1 cellular context compared by ENCODE assay signal in genomic region chr7:16644987-16645592, GRCh38.
TF ChIP-seq lines count a peak whose summit lies in the region.

No MANE protein-coding gene starts in this region.

TF ChIP-seq in K562, 482 proteins besides CTCF, POLR2A, EP300 and RAD21 (continued from another document and continues in another):
- TF ChIP-seq, protein P1, sequence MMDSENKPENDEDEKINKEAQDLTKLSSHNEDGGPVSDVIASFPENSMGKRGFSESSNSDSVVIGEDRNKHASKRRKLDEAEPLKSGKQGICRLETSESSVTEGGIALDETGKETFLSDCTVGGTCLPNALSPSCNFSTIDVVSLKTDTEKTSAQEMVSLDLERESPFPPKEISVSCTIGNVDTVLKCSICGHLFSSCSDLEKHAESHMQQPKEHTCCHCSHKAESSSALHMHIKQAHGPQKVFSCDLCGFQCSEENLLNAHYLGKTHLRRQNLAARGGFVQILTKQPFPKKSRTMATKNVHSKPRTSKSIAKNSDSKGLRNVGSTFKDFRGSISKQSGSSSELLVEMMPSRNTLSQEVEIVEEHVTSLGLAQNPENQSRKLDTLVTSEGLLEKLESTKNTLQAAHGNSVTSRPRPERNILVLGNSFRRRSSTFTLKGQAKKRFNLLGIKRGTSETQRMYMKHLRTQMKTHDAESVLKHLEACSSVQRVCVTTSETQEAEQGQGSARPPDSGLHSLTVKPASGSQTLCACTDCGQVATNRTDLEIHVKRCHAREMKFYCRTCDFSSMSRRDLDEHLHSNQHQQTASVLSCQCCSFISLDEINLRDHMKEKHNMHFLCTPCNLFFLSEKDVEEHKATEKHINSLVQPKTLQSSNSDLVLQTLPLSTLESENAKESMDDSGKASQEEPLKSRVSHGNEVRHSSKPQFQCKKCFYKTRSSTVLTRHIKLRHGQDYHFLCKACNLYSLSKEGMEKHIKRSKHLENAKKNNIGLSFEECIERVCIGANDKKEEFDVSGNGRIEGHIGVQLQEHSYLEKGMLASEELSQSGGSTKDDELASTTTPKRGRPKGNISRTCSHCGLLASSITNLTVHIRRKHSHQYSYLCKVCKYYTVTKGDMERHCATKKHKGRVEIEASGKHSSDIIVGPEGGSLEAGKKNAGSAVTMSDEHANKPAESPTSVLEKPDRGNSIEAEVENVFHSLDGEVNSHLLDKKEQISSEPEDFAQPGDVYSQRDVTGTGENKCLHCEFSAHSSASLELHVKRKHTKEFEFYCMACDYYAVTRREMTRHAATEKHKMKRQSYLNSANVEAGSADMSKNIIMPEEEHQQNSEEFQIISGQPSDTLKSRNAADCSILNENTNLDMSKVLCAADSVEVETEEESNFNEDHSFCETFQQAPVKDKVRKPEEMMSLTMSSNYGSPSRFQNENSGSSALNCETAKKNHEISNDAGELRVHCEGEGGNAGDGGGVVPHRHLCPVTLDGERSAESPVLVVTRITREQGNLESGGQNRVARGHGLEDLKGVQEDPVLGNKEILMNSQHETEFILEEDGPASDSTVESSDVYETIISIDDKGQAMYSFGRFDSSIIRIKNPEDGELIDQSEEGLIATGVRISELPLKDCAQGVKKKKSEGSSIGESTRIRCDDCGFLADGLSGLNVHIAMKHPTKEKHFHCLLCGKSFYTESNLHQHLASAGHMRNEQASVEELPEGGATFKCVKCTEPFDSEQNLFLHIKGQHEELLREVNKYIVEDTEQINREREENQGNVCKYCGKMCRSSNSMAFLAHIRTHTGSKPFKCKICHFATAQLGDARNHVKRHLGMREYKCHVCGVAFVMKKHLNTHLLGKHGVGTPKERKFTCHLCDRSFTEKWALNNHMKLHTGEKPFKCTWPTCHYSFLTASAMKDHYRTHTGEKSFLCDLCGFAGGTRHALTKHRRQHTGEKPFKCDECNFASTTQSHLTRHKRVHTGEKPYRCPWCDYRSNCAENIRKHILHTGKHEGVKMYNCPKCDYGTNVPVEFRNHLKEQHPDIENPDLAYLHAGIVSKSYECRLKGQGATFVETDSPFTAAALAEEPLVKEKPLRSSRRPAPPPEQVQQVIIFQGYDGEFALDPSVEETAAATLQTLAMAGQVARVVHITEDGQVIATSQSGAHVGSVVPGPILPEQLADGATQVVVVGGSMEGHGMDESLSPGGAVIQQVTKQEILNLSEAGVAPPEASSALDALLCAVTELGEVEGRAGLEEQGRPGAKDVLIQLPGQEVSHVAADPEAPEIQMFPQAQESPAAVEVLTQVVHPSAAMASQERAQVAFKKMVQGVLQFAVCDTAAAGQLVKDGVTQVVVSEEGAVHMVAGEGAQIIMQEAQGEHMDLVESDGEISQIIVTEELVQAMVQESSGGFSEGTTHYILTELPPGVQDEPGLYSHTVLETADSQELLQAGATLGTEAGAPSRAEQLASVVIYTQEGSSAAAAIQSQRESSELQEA (IDR thresholded peaks at IDR 0.05; ENCODE audit: low read depth): peak; percentile 83; the same call in 1 of the 2 replicates
- TF ChIP-seq RBM17 (IDR thresholded peaks at IDR 0.05; ENCODE audit: borderline replicate concordance, low read depth, low read length) (no peak), KDM4B (IDR thresholded peaks at IDR 0.05; ENCODE audit: borderline replicate concordance in 2 of 2, low read depth in 1 of 2) (no peak), SMAD4 (CRISPR knock-in tag; conservative IDR thresholded peaks at IDR 0.05) (no peak), NRF1 (conservative IDR thresholded peaks at IDR 0.05 in 1 of 2, IDR thresholded peaks at IDR 0.05 in 1 of 2) (no peak), POLR2AphosphoS5 (IDR thresholded peaks at IDR 0.05; ENCODE audit: control insufficient read depth, insufficient read depth, low read depth, low read length) (no peak; the same call in 1 of the 2 replicates), MTA2 (IDR thresholded peaks at IDR 0.05; ENCODE audit: low read depth) (no peak), ZNF695 (CRISPR knock-in tag; IDR thresholded peaks at IDR 0.05) (no peak), ZEB2 (IDR thresholded peaks at IDR 0.05) (no peak), YY1 (IDR thresholded peaks at IDR 0.05; ENCODE audit: borderline replicate concordance in 1 of 3, control insufficient read depth in 1 of 3, extremely low read depth in 1 of 3, insufficient read depth in 3 of 3, insufficient read length in 1 of 3, insufficient replicate concordance in 2 of 3, low read depth in 1 of 3, low read length in 2 of 3) (no peak), ZNF445 (CRISPR knock-in tag; IDR thresholded peaks at IDR 0.05; ENCODE audit: low read depth) (no peak), NCOA1 (IDR thresholded peaks at IDR 0.05; ENCODE audit: low read depth) (no peak), ZBTB17 (CRISPR knock-in tag; IDR thresholded peaks at IDR 0.05) (peak; percentile 16; the same call in 1 of the 2 replicates), TFE3 (CRISPR knock-in tag; IDR thresholded peaks at IDR 0.05) (no peak), CTCFL (IDR thresholded peaks at IDR 0.05; ENCODE audit: borderline replicate concordance, insufficient read depth, low read depth, low read length, poor library complexity, severe bottlenecking) (no peak), ZSCAN29 (IDR thresholded peaks at IDR 0.05) (peak; percentile 67), ZNF766 (CRISPR knock-in tag; conservative IDR thresholded peaks at IDR 0.05) (no peak), HMGN3 (IDR thresholded peaks at IDR 0.05; ENCODE audit: borderline replicate concordance, extremely low read depth, insufficient read length, low read depth, low read length) (peak; percentile 85), PRPF4 (IDR thresholded peaks at IDR 0.05; ENCODE audit: insufficient read depth, low read depth, low read length, poor library complexity, severe bottlenecking) (no peak), ZFP36 (IDR thresholded peaks at IDR 0.05; ENCODE audit: low read depth, low read length, partially characterized antibody) (no peak), GATAD2B (IDR thresholded peaks at IDR 0.05; ENCODE audit: borderline replicate concordance) (0 out of 2 replicates have a peak, but pooled peaks have one; percentile 3), HNRNPH1 (optimal IDR thresholded peaks at IDR 0.05; ENCODE audit: low read depth, low read length) (no peak), ZZZ3 (IDR thresholded peaks at IDR 0.05) (no peak), FOSL1 (tag; conservative IDR thresholded peaks at IDR 0.05) (no peak), TRIM28 (IDR thresholded peaks at IDR 0.05) (no peak), TARDBP (IDR thresholded peaks at IDR 0.05) (no peak), ZNF212 (CRISPR knock-in tag; IDR thresholded peaks at IDR 0.05) (no peak), ZNF384 (IDR thresholded peaks at IDR 0.05; ENCODE audit: low read depth, low read length) (no peak), PML (IDR thresholded peaks at IDR 0.05; ENCODE audit: low read length) (no peak; the same call in 1 of the 2 replicates), HDAC1 (IDR thresholded peaks at IDR 0.05) (0 out of 4 replicates have a peak, but pooled peaks of 1 of the 2 experiments have one; percentile 58), ZBTB43 (CRISPR knock-in tag; IDR thresholded peaks at IDR 0.05) (no peak), CBX5 (IDR thresholded peaks at IDR 0.05; ENCODE audit: borderline replicate concordance, low read depth) (no peak; the same call in 1 of the 2 replicates), PHF20 (IDR thresholded peaks at IDR 0.05; ENCODE audit: partially characterized antibody) (peak; percentile 14), ATF1 (CRISPR knock-in tag; IDR thresholded peaks at IDR 0.05) (no peak), ATF1 (tag; IDR thresholded peaks at IDR 0.05) (no peak), DNMT1 (IDR thresholded peaks at IDR 0.05) (no peak), ARID4B (CRISPR knock-in tag; IDR thresholded peaks at IDR 0.05) (peak; percentile 59)
- TF ChIP-seq, protein P2, sequence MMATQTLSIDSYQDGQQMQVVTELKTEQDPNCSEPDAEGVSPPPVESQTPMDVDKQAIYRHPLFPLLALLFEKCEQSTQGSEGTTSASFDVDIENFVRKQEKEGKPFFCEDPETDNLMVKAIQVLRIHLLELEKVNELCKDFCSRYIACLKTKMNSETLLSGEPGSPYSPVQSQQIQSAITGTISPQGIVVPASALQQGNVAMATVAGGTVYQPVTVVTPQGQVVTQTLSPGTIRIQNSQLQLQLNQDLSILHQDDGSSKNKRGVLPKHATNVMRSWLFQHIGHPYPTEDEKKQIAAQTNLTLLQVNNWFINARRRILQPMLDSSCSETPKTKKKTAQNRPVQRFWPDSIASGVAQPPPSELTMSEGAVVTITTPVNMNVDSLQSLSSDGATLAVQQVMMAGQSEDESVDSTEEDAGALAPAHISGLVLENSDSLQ (IDR thresholded peaks at IDR 0.05): no peak
- TF ChIP-seq, protein P3, sequence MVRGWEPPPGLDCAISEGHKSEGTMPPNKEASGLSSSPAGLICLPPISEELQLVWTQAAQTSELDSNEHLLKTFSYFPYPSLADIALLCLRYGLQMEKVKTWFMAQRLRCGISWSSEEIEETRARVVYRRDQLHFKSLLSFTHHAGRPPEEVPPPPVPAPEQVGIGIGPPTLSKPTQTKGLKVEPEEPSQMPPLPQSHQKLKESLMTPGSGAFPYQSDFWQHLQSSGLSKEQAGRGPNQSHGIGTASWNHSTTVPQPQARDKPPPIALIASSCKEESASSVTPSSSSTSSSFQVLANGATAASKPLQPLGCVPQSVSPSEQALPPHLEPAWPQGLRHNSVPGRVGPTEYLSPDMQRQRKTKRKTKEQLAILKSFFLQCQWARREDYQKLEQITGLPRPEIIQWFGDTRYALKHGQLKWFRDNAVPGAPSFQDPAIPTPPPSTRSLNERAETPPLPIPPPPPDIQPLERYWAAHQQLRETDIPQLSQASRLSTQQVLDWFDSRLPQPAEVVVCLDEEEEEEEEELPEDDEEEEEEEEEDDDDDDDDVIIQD (CRISPR knock-in tag; IDR thresholded peaks at IDR 0.05): no peak
